ENCODE assay signal across 18 cellular contexts in genomic region chr2:100482741-100483140, GRCh38. TPM values are rescaled to one million over a fixed set of nuclear protein-coding genes. Genes with fewer than 3 reads are reported as not detected.
DNase-seq lines count a peak whose midpoint lies in the region; ATAC-seq and TF ChIP-seq lines count a peak whose summit lies in the region.
"Had no signal": no experiment of that assay in that cellular context is flagged by ENCODE, and none has a peak within 500 bp of the region (broad histone marks: within the 10 kb centered on the region; RNA-seq: fewer than 3 reads in every experiment).

No MANE protein-coding gene starts in this region.

- no peaks in the 10 kb centered on the region for H3K4me1 Mint-ChIP-seq in activated T-cell treated with anti-CD3 and anti-CD28 coated beads, Interleukin-2, amount 50 U/mL, for 24 hours (ENCODE audit: low read depth)
- H3K4me1 Mint-ChIP-seq in T-helper 2 cell treated with Interferon-gamma antibody and Interleukin-4, amounts not matched to agents 5 μg/mL and 100 μg/mL, for 36 hours (ENCODE audit: low read depth): no peaks in the 10 kb centered on the region

- no peak overlapping the region for H3K4me3 Mint-ChIP-seq in activated T-cell treated with anti-CD3 and anti-CD28 coated beads, Interleukin-2, amount 50 U/mL, for 24 hours
- no peak overlapping the region for H3K4me3 Mint-ChIP-seq in T-helper 2 cell treated with Interferon-gamma antibody and Interleukin-4, amounts not matched to agents 5 μg/mL and 100 μg/mL, for 36 hours

- H3K27me3 ChIP-seq in hepatocyte: no peaks in the 10 kb centered on the region
- H3K27me3 ChIP-seq: upper lobe of left lung had no signal

- no peaks in the 10 kb centered on the region for H3K9me3 ChIP-seq in hepatocyte (ENCODE audit: low read depth)
- H3K9me3 ChIP-seq: upper lobe of left lung had no signal

- no peaks in the 10 kb centered on the region for H3K9me2 ChIP-seq in hepatocyte (replicated peaks; ENCODE audit: insufficient read depth)

- no peaks in the 10 kb centered on the region for H3K4me1 ChIP-seq in hepatocyte (ENCODE audit: insufficient read depth)
- H3K4me1 ChIP-seq: upper lobe of left lung had no signal

- H3K9me3 Mint-ChIP-seq in activated T-cell treated with anti-CD3 and anti-CD28 coated beads, Interleukin-2, amount 50 U/mL, for 24 hours: no peaks in the 10 kb centered on the region
- no peaks in the 10 kb centered on the region for H3K9me3 Mint-ChIP-seq in T-helper 2 cell treated with Interferon-gamma antibody and Interleukin-4, amounts not matched to agents 5 μg/mL and 100 μg/mL, for 36 hours

- no peak for ATAC-seq in GM18517 (IDR thresholded peaks at IDR 0.05; ENCODE audit: unreplicated experiment)
- ATAC-seq: esophagus mucosa had no signal

- no peaks in the 10 kb centered on the region for H3K79me2 ChIP-seq in hepatocyte

- no peak overlapping the region for H3K27ac Mint-ChIP-seq in activated T-cell treated with anti-CD3 and anti-CD28 coated beads, Interleukin-2, amount 50 U/mL, for 24 hours
- no peak overlapping the region for H3K27ac Mint-ChIP-seq in T-helper 2 cell treated with Interferon-gamma antibody and Interleukin-4, amounts not matched to agents 5 μg/mL and 100 μg/mL, for 36 hours

- H3K27ac ChIP-seq in hepatocyte: no peak overlapping the region
- H3K27ac ChIP-seq: upper lobe of left lung had no signal

- no peak overlapping the region for H2AFZ ChIP-seq in hepatocyte

- H4K20me1 ChIP-seq in hepatocyte (ENCODE audit: insufficient read depth, poor library complexity, severe bottlenecking): no peaks in the 10 kb centered on the region

- TF ChIP-seq CTCF in fibroblast of pulmonary artery (IDR thresholded peaks at IDR 0.05; ENCODE audit: low read length, missing control alignments) (peak; percentile 11), hepatocyte (IDR thresholded peaks at IDR 0.05; ENCODE audit: poor library complexity) (no peak)

- no peaks in the 10 kb centered on the region for H3K36me3 Mint-ChIP-seq in activated T-cell treated with anti-CD3 and anti-CD28 coated beads, Interleukin-2, amount 50 U/mL, for 24 hours (ENCODE audit: low read depth)
- H3K36me3 Mint-ChIP-seq in T-helper 2 cell treated with Interferon-gamma antibody and Interleukin-4, amounts not matched to agents 5 μg/mL and 100 μg/mL, for 36 hours (ENCODE audit: low read depth): no peaks in the 10 kb centered on the region

- DNase-seq in stimulated activated CD4-positive, alpha-beta T cell treated with anti-CD3 and anti-CD28 coated beads, Interleukin-15, amount 100 ng/mL, for 24 hours: peak; percentile 10
- DNase-seq in stimulated activated CD4-positive, alpha-beta T cell treated with anti-CD3 and anti-CD28 coated beads, Interleukin-1b, Interleukin-23, amount 100 ng/mL, for 48 hours: no peak
- DNase-seq in NAMALWA (ENCODE audit: low spot score): peak; percentile 30
- peak; percentile 1 for DNase-seq in fibroblast of pulmonary artery (ENCODE audit: low read depth)
- no peak for DNase-seq in activated T-cell treated with anti-CD3 and anti-CD28 coated beads, Interleukin-2, amount 50 U/mL, for 24 hours
- DNase-seq in T-helper 2 cell treated with Interferon-gamma antibody and Interleukin-4, amounts not matched to agents 5 μg/mL and 100 μg/mL, for 36 hours (ENCODE audit: low spot score): no peak
- DNase-seq in hepatocyte (ENCODE audit: low spot score): no peak
- DNase-seq: activated CD4-positive, alpha-beta T cell treated with anti-CD3 and anti-CD28 coated beads for 1 hour; activated effector memory CD4-positive, alpha-beta T cell treated with anti-CD3 and anti-CD28 coated beads, Interleukin-2, amount 50 U/mL, for 16 hours; kidney; MV-4-11; NCI-H510A; upper lobe of left lung had no signal

- H3K27me3 Mint-ChIP-seq in activated T-cell treated with anti-CD3 and anti-CD28 coated beads, Interleukin-2, amount 50 U/mL, for 24 hours: no peaks in the 10 kb centered on the region
- no peaks in the 10 kb centered on the region for H3K27me3 Mint-ChIP-seq in T-helper 2 cell treated with Interferon-gamma antibody and Interleukin-4, amounts not matched to agents 5 μg/mL and 100 μg/mL, for 36 hours (ENCODE audit: low read depth)

- no peaks in the 10 kb centered on the region for H3K36me3 ChIP-seq in hepatocyte (replicated peaks; ENCODE audit: insufficient read depth, low read depth)
- H3K36me3 ChIP-seq: upper lobe of left lung had no signal

- 70% methylated on average over 4 of the region's 4 CpGs for WGBS in hepatocyte (ENCODE audit: low lambda C conversion rate, missing lambda C conversion rate)

- H3K4me3 ChIP-seq in fibroblast of pulmonary artery (replicated peaks; ENCODE audit: low read depth, low read length) (no peak overlapping the region), hepatocyte (no peak overlapping the region)
- H3K4me3 ChIP-seq: upper lobe of left lung had no signal

- no peak overlapping the region for H3K4me2 ChIP-seq in hepatocyte

RNA-seq across cellular contexts. Expression of gene NMS, which starts 12.5 kb away (rescaled TPM):
- not detected in 2 replicates for total RNA-seq in hepatocyte
- not detected in 2 replicates for polyA plus RNA-seq in hepatocyte
- total RNA-seq: bronchial epithelial cell, esophagus mucosa, kidney, upper lobe of left lung had no signal
- polyA plus RNA-seq: BJ, neural cell had no signal

Comparison
In these comparisons a context has a peak if more than half of its experiments do, and no peak if none do; other contexts are left out.
1. DNase-seq: peak in stimulated activated CD4-positive, alpha-beta T cell treated with anti-CD3 and anti-CD28 coated beads, Interleukin-15, amount 100 ng/mL, for 24 hours (single experiment), NAMALWA (single experiment) and fibroblast of pulmonary artery (single experiment); none in stimulated activated CD4-positive, alpha-beta T cell treated with anti-CD3 and anti-CD28 coated beads, Interleukin-1b, Interleukin-23, amount 100 ng/mL, for 48 hours (single experiment), activated T-cell treated with anti-CD3 and anti-CD28 coated beads, Interleukin-2, amount 50 U/mL, for 24 hours (single experiment), T-helper 2 cell treated with Interferon-gamma antibody and Interleukin-4, amounts not matched to agents 5 μg/mL and 100 μg/mL, for 36 hours (single experiment) and hepatocyte (single experiment).